Comparison of ENCODE assay signal across 22 cellular contexts in genomic region chr7:11896663-11897062, GRCh38.
"Had no signal": no experiment of that assay in that cellular context is flagged by ENCODE, and none has a peak within 500 bp of the region (broad histone marks: within the 10 kb centered on the region; RNA-seq: fewer than 3 reads in every experiment).

No MANE protein-coding gene starts in this region.

- DNase-seq: activated B cell treated with CpG ODN at 0.5 μM for 24 hours; activated CD4-positive, alpha-beta T cell treated with anti-CD3 and anti-CD28 coated beads for 36 hours; activated CD4-positive, alpha-beta T cell treated with anti-CD3 and anti-CD28 coated beads, Interleukin-2, amount 50 U/mL, for 48 hours; activated CD8-positive, alpha-beta memory T cell treated with anti-CD3 and anti-CD28 coated beads, Interleukin-2, amount 50 U/mL, for 48 hours; activated naive CD4-positive, alpha-beta T cell treated with Interleukin-2 at 50 U/mL for 16 hours; activated naive CD8-positive, alpha-beta T cell treated with anti-CD3 and anti-CD28 coated beads for 36 hours; activated T-cell treated with anti-CD3 and anti-CD28 coated beads, Interleukin-2, amount 50 U/mL, for 4 hours; amniotic stem cell; esophagus squamous epithelium; heart right ventricle; left ventricle myocardium inferior; natural killer cell; retina; sigmoid colon; spleen; stimulated activated CD4-positive, alpha-beta T cell treated with anti-CD3 and anti-CD28 coated beads, Interleukin-4, amount 100 ng/mL, for 1 hour; stimulated activated naive CD4-positive, alpha-beta T cell; testis; trophoblast cell; uterus had no signal

- H3K4me1 ChIP-seq: esophagus squamous epithelium, heart right ventricle, left ventricle myocardium inferior, spleen, testis, uterus had no signal

- H3K9me3 ChIP-seq: esophagus squamous epithelium, left ventricle myocardium inferior, sigmoid colon, spleen, testis, uterus had no signal

- H3K27ac ChIP-seq: coronary artery, esophagus squamous epithelium, heart right ventricle, left ventricle myocardium inferior, sigmoid colon, spleen, testis, uterus had no signal

- FAIRE-seq: bronchial epithelial cell had no signal

- H3K27me3 ChIP-seq: esophagus squamous epithelium, heart right ventricle, sigmoid colon, spleen, testis, uterus had no signal

- H3K36me3 ChIP-seq: esophagus squamous epithelium, heart right ventricle, left ventricle myocardium inferior, sigmoid colon, spleen, uterus had no signal

- ATAC-seq: activated CD4-positive, alpha-beta T cell treated with anti-CD3 and anti-CD28 coated beads for 36 hours; activated T-cell treated with anti-CD3 and anti-CD28 coated beads, Interleukin-2, amount 50 U/mL, for 4 hours; heart right ventricle; natural killer cell had no signal

- H3K4me3 ChIP-seq: coronary artery, esophagus squamous epithelium, heart right ventricle, left ventricle myocardium inferior, sigmoid colon, spleen, testis, uterus had no signal
